1 cellular context compared by ENCODE assay signal in genomic region chr17:56894859-56895455, GRCh38.
TF ChIP-seq lines count a peak whose summit lies in the region.

No MANE protein-coding gene starts in this region.

TF ChIP-seq in IMR-90, 13 proteins besides CTCF, POLR2A, EP300 and RAD21 (continued from another document):
- no peak for TF ChIP-seq ELK1 (IDR thresholded peaks at IDR 0.05; ENCODE audit: borderline replicate concordance, low read depth, low read length)
